ENCODE assay signal across 1 cellular context in genomic region chr7:2116086-2116810, GRCh38.
A peak's percentile ranks its signal among the peaks of the same experiment; 100 is the strongest.
TF ChIP-seq lines count a peak whose summit lies in the region.

No MANE protein-coding gene starts in this region.

TF ChIP-seq in HepG2, 621 proteins besides CTCF, POLR2A, EP300 and RAD21 (continued from another document):
- TF ChIP-seq ZXDC (CRISPR knock-in tag; IDR thresholded peaks at IDR 0.05) (no peak), CREB3 (CRISPR knock-in tag; IDR thresholded peaks at IDR 0.05) (no peak), PATZ1 (CRISPR knock-in tag; IDR thresholded peaks at IDR 0.05) (peak; percentile 34; the same call in 1 of the 2 replicates), ZBTB38 (CRISPR knock-in tag; IDR thresholded peaks at IDR 0.05) (peak; percentile 72), REL (CRISPR knock-in tag; conservative IDR thresholded peaks at IDR 0.05) (no peak), HMG20B (CRISPR knock-in tag; conservative IDR thresholded peaks at IDR 0.05) (no peak), HNRNPL (IDR thresholded peaks at IDR 0.05; ENCODE audit: low read depth, low read length) (0 out of 2 replicates have a peak, but pooled peaks have one; percentile 60), ZBTB33 (CRISPR knock-in tag; IDR thresholded peaks at IDR 0.05) (peak; percentile 99), FOXA1 (IDR thresholded peaks at IDR 0.05) (no peak), FOXA1 (CRISPR knock-in tag; IDR thresholded peaks at IDR 0.05) (peak; percentile 34; the same call in 1 of the 2 replicates), SMARCE1 (IDR thresholded peaks at IDR 0.05; ENCODE audit: borderline replicate concordance) (no peak), FOXA3 (CRISPR knock-in tag; IDR thresholded peaks at IDR 0.05) (peak; percentile 56; the same call in 1 of the 2 replicates), ARNTL (CRISPR knock-in tag; IDR thresholded peaks at IDR 0.05) (peak; percentile 88), MAX (IDR thresholded peaks at IDR 0.05) (peak; percentile 75), ZFX (CRISPR knock-in tag; IDR thresholded peaks at IDR 0.05; ENCODE audit: low read depth) (peak; percentile 29; the same call in 1 of the 2 replicates)
